22 cellular contexts compared by ENCODE assay signal in genomic region chr4:153220709-153221367, GRCh38. TPM values are rescaled to one million over a fixed set of nuclear protein-coding genes. Genes with fewer than 3 reads are reported as not detected.
DNase-seq lines count a peak whose midpoint lies in the region; ATAC-seq, FAIRE-seq and TF ChIP-seq lines count a peak whose summit lies in the region.
"Had no signal": no experiment of that assay in that cellular context is flagged by ENCODE, and none has a peak within 500 bp of the region (broad histone marks: within the 10 kb centered on the region; RNA-seq: fewer than 3 reads in every experiment).

No MANE protein-coding gene starts in this region.

- peak overlapping the region; percentile 85 for H3K27ac Mint-ChIP-seq in stimulated activated memory B cell treated with anti-CD40 and anti-IgM and Interleukin-4, amounts not matched to agents 10 μg/mL and 1 μg/mL and 100 μg/mL, for 72 hours
- H3K27ac Mint-ChIP-seq: activated naive CD8-positive, alpha-beta T cell treated with anti-CD3 and anti-CD28 coated beads, Interleukin-2, amount 50 U/mL, for 24 hours had no signal

- H3K9me3 Mint-ChIP-seq in stimulated activated memory B cell treated with anti-CD40 and anti-IgM and Interleukin-4, amounts not matched to agents 10 μg/mL and 1 μg/mL and 100 μg/mL, for 72 hours = peaks cover 4% of the 10 kb centered on the region

- H3K4me1 ChIP-seq in fibroblast of lung (ENCODE audit: control insufficient read depth, extremely low read depth, insufficient read depth, low read length) (peaks cover 10% of the 10 kb centered on the region), esophagus squamous epithelium (peaks cover 9 to 43% (median 10%) of the 10 kb centered on the region in 3 donors), pancreas (peaks cover 10 to 18% (median 14%) of the 10 kb centered on the region in 3 donors)
- H3K4me1 ChIP-seq: BE2C had no signal

- no peaks in the 10 kb centered on the region for H3K27me3 Mint-ChIP-seq in stimulated activated memory B cell treated with anti-CD40 and anti-IgM and Interleukin-4, amounts not matched to agents 10 μg/mL and 1 μg/mL and 100 μg/mL, for 72 hours

- FAIRE-seq in pancreas (lab: Jason Lieb, UNC) = no peak
- FAIRE-seq: RCC 7860 had no signal

- H3K36me3 ChIP-seq in fibroblast of lung (ENCODE audit: control insufficient read depth, insufficient read depth, low read length) = no peaks in the 10 kb centered on the region
- no peaks in the 10 kb centered on the region for H3K36me3 ChIP-seq in esophagus squamous epithelium
- H3K36me3 ChIP-seq in pancreas = no peaks in the 10 kb centered on the region
- H3K36me3 ChIP-seq: BE2C had no signal

- H3K79me2 ChIP-seq in fibroblast of lung (ENCODE audit: control insufficient read depth, insufficient read depth, low read length) = peaks cover 23% of the 10 kb centered on the region

- H3K4me3 ChIP-seq in fibroblast of lung (replicated peaks in 1 of 4; ENCODE audit: control extremely low read depth in 1 of 4, insufficient read depth in 1 of 4, low read depth in 3 of 4, low read length in 4 of 4) (no peak overlapping the region), esophagus squamous epithelium (no peak overlapping the region), pancreas (no peak overlapping the region)

- H3K4me3 Mint-ChIP-seq in stimulated activated memory B cell treated with anti-CD40 and anti-IgM and Interleukin-4, amounts not matched to agents 10 μg/mL and 1 μg/mL and 100 μg/mL, for 72 hours = no peak overlapping the region
- H3K4me3 Mint-ChIP-seq: activated naive CD8-positive, alpha-beta T cell treated with anti-CD3 and anti-CD28 coated beads, Interleukin-2, amount 50 U/mL, for 24 hours had no signal

- intact Hi-C loops in esophagus squamous epithelium (cut with DNase I) (no loop called here), pancreas (cut with DNase I) (no loop called here)

- TF ChIP-seq POLR2A in esophagus squamous epithelium (IDR thresholded peaks at IDR 0.05) = no peak

- H3K9me3 ChIP-seq in fibroblast of lung (ENCODE audit: control insufficient read depth, insufficient read depth, low read depth, low read length) = no peaks in the 10 kb centered on the region
- H3K9me3 ChIP-seq in esophagus squamous epithelium = no peaks in the 10 kb centered on the region
- no peaks in the 10 kb centered on the region for H3K9me3 ChIP-seq in pancreas
- H3K9me3 ChIP-seq: BE2C had no signal

- WGBS in esophagus squamous epithelium, 2 donors = 80 to 82% methylated on average over 5 of the region's 5 CpGs
- WGBS in pancreas, 2 donors = 62 to 71% methylated on average over 5 of the region's 5 CpGs

- H3K9ac ChIP-seq in fibroblast of lung (ENCODE audit: insufficient read depth, low read length) = no peak overlapping the region

- H3K27me3 ChIP-seq in fibroblast of lung (ENCODE audit: control insufficient read depth, insufficient read depth, low read length) (no peaks in the 10 kb centered on the region), esophagus squamous epithelium (no peaks in the 10 kb centered on the region), pancreas (no peaks in the 10 kb centered on the region)
- H3K27me3 ChIP-seq: BE2C had no signal

- H2AFZ ChIP-seq in fibroblast of lung (ENCODE audit: low read length) = no peak overlapping the region

- H3K4me2 ChIP-seq in fibroblast of lung (ENCODE audit: extremely low read depth, insufficient read depth, low read length) = no peak overlapping the region

- H4K20me1 ChIP-seq in fibroblast of lung (ENCODE audit: control insufficient read depth, extremely low read depth, insufficient read depth, low read length) = no peaks in the 10 kb centered on the region

- ATAC-seq in SK-N-SH treated with all-trans-retinoic acid at 6 μM for 48 hours (no peak; the same call in 2 of the 3 replicates), pancreas (no peak)
- no peak for ATAC-seq in stimulated activated memory B cell treated with anti-CD40 and anti-IgM and Interleukin-4, amounts not matched to agents 10 μg/mL and 1 μg/mL and 100 μg/mL, for 72 hours
- ATAC-seq: activated naive CD8-positive, alpha-beta T cell treated with anti-CD3 and anti-CD28 coated beads, Interleukin-2, amount 50 U/mL, for 24 hours; left lobe of liver; stimulated activated naive CD8-positive, alpha-beta T cell treated with anti-CD3 and anti-CD28 coated beads, Interleukin-15, Interleukin-2, amounts not matched to agents 100 U/mL and 50 U/mL, for 24 hours had no signal

- H3K27ac ChIP-seq in fibroblast of lung (ENCODE audit: insufficient read depth, low read length) (peak overlapping the region; percentile 95), esophagus squamous epithelium (no peak overlapping the region), pancreas (no peak overlapping the region)

- peaks cover 8% of the 10 kb centered on the region for H3K36me3 Mint-ChIP-seq in stimulated activated memory B cell treated with anti-CD40 and anti-IgM and Interleukin-4, amounts not matched to agents 10 μg/mL and 1 μg/mL and 100 μg/mL, for 72 hours

- peaks cover 42% of the 10 kb centered on the region for H3K4me1 Mint-ChIP-seq in stimulated activated memory B cell treated with anti-CD40 and anti-IgM and Interleukin-4, amounts not matched to agents 10 μg/mL and 1 μg/mL and 100 μg/mL, for 72 hours

- TF ChIP-seq CTCF in fibroblast of lung (conservative IDR thresholded peaks at IDR 0.05 in 1 of 2, IDR thresholded peaks at IDR 0.05 in 1 of 2; ENCODE audit: low read depth in 1 of 2, low read length in 2 of 2) (no peak), esophagus squamous epithelium (IDR thresholded peaks at IDR 0.05) (no peak), pancreas (IDR thresholded peaks at IDR 0.05) (no peak)

- peak; percentile 29 for DNase-seq in NOMO-1 treated with DMSO at 0.1 percent for 48 hours (lab: John Stamatoyannopoulos, UW; ENCODE audit: unreplicated experiment)
- DNase-seq in NOMO-1 treated with dmso at 0.1 percent for 144 hours (lab: John Stamatoyannopoulos, UW; ENCODE audit: unreplicated experiment) = no peak
- DNase-seq in fibroblast of lung (ENCODE audit: low read depth in 2 of 2) = peak; percentile 43 to 55
- DNase-seq in esophagus squamous epithelium (lab: John Stamatoyannopoulos, UW) = no peak
- no peak for DNase-seq in stimulated activated CD4-positive, alpha-beta T cell treated with anti-CD3 and anti-CD28 coated beads, Interleukin-15, amount 100 ng/mL, for 24 hours
- no peak for DNase-seq in pancreas
- DNase-seq: 8988T; activated CD4-positive, alpha-beta T cell treated with anti-CD3 and anti-CD28 coated beads for 1 hour; activated naive CD8-positive, alpha-beta T cell treated with anti-CD3 and anti-CD28 coated beads, Interleukin-2, amount 50 U/mL, for 24 hours; BE2C; erythroblast; GDM1; HCEC 1CT; NCI-H1436 treated with DMSO at 0.1 percent for 48 hours; NCI-H82; occipital lobe; stimulated activated CD4-positive, alpha-beta T cell treated with anti-CD3 and anti-CD28 coated beads, Interleukin-1b, Interleukin-23, amount 100 ng/mL, for 48 hours; stimulated activated naive CD8-positive, alpha-beta T cell treated with anti-CD3 and anti-CD28 coated beads, Interleukin-15, Interleukin-2, amounts not matched to agents 100 U/mL and 50 U/mL, for 24 hours had no signal

TF ChIP-seq in SK-N-SH treated with all-trans-retinoic acid at 6 μM for 48 hours, 23 proteins besides CTCF, POLR2A, EP300 and RAD21:
- TF ChIP-seq ZFP30 (CRISPR knock-in tag; IDR thresholded peaks at IDR 0.05) (no peak), ISL1 (CRISPR knock-in tag; IDR thresholded peaks at IDR 0.05) (peak; percentile 89), ZNF8 (CRISPR knock-in tag; IDR thresholded peaks at IDR 0.05) (no peak), TCF4 (CRISPR knock-in tag; IDR thresholded peaks at IDR 0.05; ENCODE audit: borderline replicate concordance) (peak; percentile 36; the same call in 1 of the 2 replicates), GLIS3 (CRISPR knock-in tag; IDR thresholded peaks at IDR 0.05) (0 out of 2 replicates have a peak, but pooled peaks have one; percentile 34), TSHZ2 (CRISPR knock-in tag; IDR thresholded peaks at IDR 0.05) (no peak)
TF ChIP-seq in SK-N-SH treated with all-trans-retinoic acid at 6 μM for 48 hours: peak in this region for 3.

RNA-seq across cellular contexts. Expression of gene TRIM2, which starts 16.6 kb away (rescaled TPM):
- 70.4 and 90.8 TPM in 2 replicates for total RNA-seq in fibroblast of lung
- polyA plus RNA-seq in fibroblast of lung = 39.6 and 41.2 TPM in 2 replicates
- 23.4 and 23.5 TPM in 2 replicates for polyA plus RNA-seq in fibroblast of lung (2012)
- 110 and 116 TPM in 2 replicates for polyA minus RNA-seq in fibroblast of lung (ENCODE audit: low replicate concordance)
- total RNA-seq in esophagus squamous epithelium = 10 to 100 TPM in 3 of 4 donors, 1 to 10 TPM in 1; 5.8 to 18.9 (median 14.9) TPM
- 10 to 100 TPM; 17.6 to 39.2 (median 25.5) TPM for total RNA-seq in pancreas
- polyA plus RNA-seq in pancreas = 10 to 100 TPM; 11.0 to 11.9 TPM

Comparison
In these comparisons a context has a peak if more than half of its experiments do, and no peak if none do; other contexts are left out.
1. DNase-seq: peak in NOMO-1 treated with DMSO at 0.1 percent for 48 hours (single experiment) and fibroblast of lung (2 of 2); none in NOMO-1 treated with dmso at 0.1 percent for 144 hours (single experiment), esophagus squamous epithelium (single experiment), stimulated activated CD4-positive, alpha-beta T cell treated with anti-CD3 and anti-CD28 coated beads, Interleukin-15, amount 100 ng/mL, for 24 hours (single experiment) and pancreas (0 of 6).